8 cellular contexts compared by ENCODE assay signal in genomic region chr7:55570218-55570873, GRCh38. TPM values are rescaled to one million over a fixed set of nuclear protein-coding genes. Genes with fewer than 3 reads are reported as not detected.
DNase-seq lines count a peak whose midpoint lies in the region; ATAC-seq and TF ChIP-seq lines count a peak whose summit lies in the region.

No MANE protein-coding gene starts in this region.

- H3K9ac ChIP-seq in GM23248, result no peak overlapping the region

- H3K27ac ChIP-seq in GM23248, result peak overlapping the region; percentile 87
- H3K27ac ChIP-seq in OCI-LY7 (ENCODE audit: low read depth, low read length, poor library complexity, severe bottlenecking), result peak overlapping the region; percentile 60
- peak overlapping the region; percentile 85 for H3K27ac ChIP-seq in upper lobe of right lung

- BruUV-seq in OCI-LY7 (replicated peaks; lab: Mats Ljungman, UMichigan), result no TSS peak

- H2AFZ ChIP-seq in GM23248, result no peak overlapping the region
- H2AFZ ChIP-seq in OCI-LY7 (ENCODE audit: low read length), result no peak overlapping the region

- TF ChIP-seq CTCF in OCI-LY7 (conservative IDR thresholded peaks at IDR 0.05; ENCODE audit: low read length), result no peak
- TF ChIP-seq CTCF in fibroblast of mammary gland (conservative IDR thresholded peaks at IDR 0.05; ENCODE audit: control insufficient read depth, insufficient read depth, low read depth, low read length), result no peak
- no peak for TF ChIP-seq CTCF in upper lobe of right lung (IDR thresholded peaks at IDR 0.05)

- peaks cover 32% of the 10 kb centered on the region for H3F3A ChIP-seq in GM23248 (ENCODE audit: insufficient read depth)

- POLR2A ChIA-PET in OCI-LY7 (lab: Charles Lee), result interaction anchor here (0.6 to 1.9 kb wide), 3 partner anchors 9 to 54 kb away, joined by 3 to 4 read pairs (median 4); no protein-coding TSS in a partner anchor

- intact Hi-C loops in OCI-LY7 (cut with micrococcal nuclease; ENCODE audit: unreplicated experiment) (loop anchor here (1.0 to 10.0 kb wide), 5 partner anchors 14 to 480 kb away; partner anchors contain the start of genes CCT6A and PSPH), upper lobe of right lung (cut with DNase I) (no loop called here)

- CTCF ChIA-PET in OCI-LY7 (lab: Charles Lee; ENCODE audit: unreplicated experiment), result interaction anchor here (1.0 to 1.5 kb wide), 2 partner anchors 12 to 36 kb away, joined by 3 to 6 read pairs; no protein-coding TSS in a partner anchor

- in situ Hi-C loops in GM23248 (cut with MboI), result no loop called here

- H3K9me2 ChIP-seq in GM23248 (ENCODE audit: insufficient read depth) (no peaks in the 10 kb centered on the region), OCI-LY7 (ENCODE audit: insufficient read depth, low read length) (no peaks in the 10 kb centered on the region)

- peaks cover 54% of the 10 kb centered on the region for H3K79me2 ChIP-seq in GM23248 (ENCODE audit: insufficient read depth)
- peaks cover 65% of the 10 kb centered on the region for H3K79me2 ChIP-seq in OCI-LY7 (ENCODE audit: insufficient read depth, low read depth, low read length)

- no peaks in the 10 kb centered on the region; the same call in 1 of the 2 replicates for H4K20me1 ChIP-seq in GM23248 (ENCODE audit: insufficient read depth)
- peaks cover 37% of the 10 kb centered on the region for H4K20me1 ChIP-seq in OCI-LY7 (ENCODE audit: insufficient read depth, low read length)

- H3K4me2 ChIP-seq in GM23248 (ENCODE audit: unreplicated experiment) (peak overlapping the region; percentile 88), OCI-LY7 (ENCODE audit: low read length) (peak overlapping the region; percentile 89)

- H3K27me3 ChIP-seq in GM23248 (replicated peaks; ENCODE audit: insufficient read depth) (no peaks in the 10 kb centered on the region), upper lobe of right lung (no peaks in the 10 kb centered on the region)

- peak; percentile 40 for ATAC-seq in GM18508 (IDR thresholded peaks at IDR 0.05; ENCODE audit: insufficient read depth, unreplicated experiment)
- no peak for ATAC-seq in upper lobe of right lung

- H3K9me3 ChIP-seq in GM23248 (ENCODE audit: low read depth) (no peaks in the 10 kb centered on the region), OCI-LY7 (ENCODE audit: low read length) (no peaks in the 10 kb centered on the region), upper lobe of right lung (no peaks in the 10 kb centered on the region)

- peak overlapping the region; percentile 85 for H3K4me3 ChIP-seq in GM23248
- H3K4me3 ChIP-seq in OCI-LY7 (ENCODE audit: low read depth, low read length, poor library complexity, severe bottlenecking), result peak overlapping the region; percentile 95
- peak overlapping the region; percentile 4 for H3K4me3 ChIP-seq in fibroblast of mammary gland (ENCODE audit: control insufficient read depth, low read depth, low read length)
- peak overlapping the region; percentile 96 for H3K4me3 ChIP-seq in upper lobe of right lung

- peak; percentile 68 for DNase-seq in GM23248
- peak; percentile 32 for DNase-seq in OCI-LY7 (ENCODE audit: low spot score)
- peak; percentile 19 for DNase-seq in fibroblast of mammary gland (ENCODE audit: low read depth)
- no peak for DNase-seq in upper lobe of right lung
- DNase-seq in SHP77 treated with DMSO at 0.1 percent for 48 hours (lab: John Stamatoyannopoulos, UW), result no peak
- DNase-seq in COR-L47 (lab: John Stamatoyannopoulos, UW), result no peak
- no peak for DNase-seq in stimulated activated CD4-positive, alpha-beta T cell treated with anti-CD3 and anti-CD28 coated beads, Interleukin-4, amount 100 ng/mL, for 24 hours

- no peaks in the 10 kb centered on the region for H3K36me3 ChIP-seq in GM23248 (ENCODE audit: low read depth)
- H3K36me3 ChIP-seq in OCI-LY7 (ENCODE audit: insufficient read depth, low read length), result peaks cover 27% of the 10 kb centered on the region
- H3K36me3 ChIP-seq in upper lobe of right lung, result no peaks in the 10 kb centered on the region

- peaks cover 52% of the 10 kb centered on the region for H3K4me1 ChIP-seq in GM23248 (ENCODE audit: insufficient read depth)
- H3K4me1 ChIP-seq in OCI-LY7 (ENCODE audit: insufficient read depth, low read length, poor library complexity, severe bottlenecking), result peaks cover 70% of the 10 kb centered on the region
- H3K4me1 ChIP-seq in upper lobe of right lung, result peaks cover 40% of the 10 kb centered on the region

- WGBS in GM23248 (ENCODE audit: low coverage in 1 of 2, low lambda C conversion rate in 2 of 2, missing lambda C conversion rate in 2 of 2), 2 experiments, result 81 to 84% methylated on average over 18 of the region's 18 CpGs

RNA-seq across cellular contexts. Expression of gene VOPP1, which starts 2.0 kb away (rescaled TPM):
- 86.5 and 106 TPM in 2 replicates for total RNA-seq in GM23248 (2014; rRNA removed; shearing (Covaris generic))
- 27.5 and 27.7 TPM in 2 replicates for polyA plus RNA-seq in GM23248 (2016; fragmentation: Nextera tagmentation; extraction: Ambion mirVana)
- total RNA-seq in OCI-LY7 (2014; rRNA removed; shearing (Covaris generic)), result 66.9 and 68.8 TPM in 2 replicates
- total RNA-seq in OCI-LY7 (2022) (72.1 and 73.9 TPM in 2 replicates), upper lobe of right lung (53.7 TPM)

Comparison
In these comparisons a context has a peak if more than half of its experiments do, and no peak if none do; other contexts are left out.
1. DNase-seq: peak in GM23248 (single experiment), OCI-LY7 (single experiment) and fibroblast of mammary gland (single experiment); none in upper lobe of right lung (single experiment), SHP77 treated with DMSO at 0.1 percent for 48 hours (single experiment), COR-L47 (single experiment) and stimulated activated CD4-positive, alpha-beta T cell treated with anti-CD3 and anti-CD28 coated beads, Interleukin-4, amount 100 ng/mL, for 24 hours (single experiment).
2. H3K4me3 ChIP-seq: peak in every context shown above with its lines; median percentile 96 in upper lobe of right lung; 95 in OCI-LY7; 85 in GM23248; 4 in fibroblast of mammary gland.
3. Peak in every context shown above with its lines, with median percentiles within 50 percentile points of each other: H3K27ac ChIP-seq.